17 cellular contexts compared by ENCODE assay signal in genomic region chr22:47034076-47034808, GRCh38.
A peak's percentile ranks its signal among the peaks of the same experiment; 100 is the strongest.
DNase-seq lines count a peak whose midpoint lies in the region; ATAC-seq and TF ChIP-seq lines count a peak whose summit lies in the region.
"Had no signal": no experiment of that assay in that cellular context is flagged by ENCODE, and none has a peak within 500 bp of the region (broad histone marks: within the 10 kb centered on the region; RNA-seq: fewer than 3 reads in every experiment).

No MANE protein-coding gene starts in this region.

- TF ChIP-seq POLR2A in vagina (IDR thresholded peaks at IDR 0.05): no peak

- H3K27me3 Mint-ChIP-seq in glutamatergic neuron (ENCODE audit: unreplicated experiment): peaks cover 5% of the 10 kb centered on the region
- H3K27me3 Mint-ChIP-seq in activated T-cell treated with anti-CD3 and anti-CD28 coated beads, Interleukin-2, amount 50 U/mL, for 72 hours (ENCODE audit: low read depth): no peaks in the 10 kb centered on the region

- peak overlapping the region; percentile 66 for H3K27ac ChIP-seq in vagina
- H3K27ac ChIP-seq: C4-2B, HL-60, PC-9 had no signal

- H3K4me3 ChIP-seq in mucosa of descending colon: no peak overlapping the region
- no peak overlapping the region for H3K4me3 ChIP-seq in vagina
- H3K4me3 ChIP-seq: GM23338, K562, PC-9 had no signal

- DNase-seq in Right ventricle myocardium inferior (ENCODE audit: missing footprints) (peak; percentile 44), cardiac septum (ENCODE audit: low spot score) (no peak), glutamatergic neuron (no peak), mucosa of descending colon (peak in 2 of 3 donors; percentile 24 to 38), vagina (ENCODE audit: extremely low spot score in 2 of 2) (no peak), NAMALWA (ENCODE audit: low spot score) (no peak)
- DNase-seq in activated T-cell treated with anti-CD3 and anti-CD28 coated beads, Interleukin-2, amount 50 U/mL, for 72 hours: no peak
- DNase-seq: DMS53, NCI-H1092, NCI-H748 treated with DMSO at 0.1 percent for 48 hours, PC-9, SHP77 had no signal

- H3K4me1 Mint-ChIP-seq in glutamatergic neuron (ENCODE audit: low read depth, unreplicated experiment): peaks cover 19% of the 10 kb centered on the region
- H3K4me1 Mint-ChIP-seq in activated T-cell treated with anti-CD3 and anti-CD28 coated beads, Interleukin-2, amount 50 U/mL, for 72 hours (ENCODE audit: low read depth): peaks cover 5% of the 10 kb centered on the region

- TF ChIP-seq CTCF in glutamatergic neuron (IDR thresholded peaks at IDR 0.05; ENCODE audit: partially characterized antibody, unreplicated experiment): no peak
- TF ChIP-seq CTCF in mucosa of descending colon (IDR thresholded peaks at IDR 0.05): no peak
- no peak for TF ChIP-seq CTCF in vagina (IDR thresholded peaks at IDR 0.05)

- intact Hi-C loops in Right ventricle myocardium inferior (cut with DNase I) (no loop called here), cardiac septum (cut with DNase I) (no loop called here), mucosa of descending colon (cut with DNase I, micrococcal nuclease) (no loop called here), vagina (cut with DNase I) (no loop called here)

- H3K9me3 ChIP-seq in mucosa of descending colon (no peaks in the 10 kb centered on the region), vagina (no peaks in the 10 kb centered on the region)

- H3K36me3 Mint-ChIP-seq in glutamatergic neuron (ENCODE audit: unreplicated experiment): no peaks in the 10 kb centered on the region
- H3K36me3 Mint-ChIP-seq in activated T-cell treated with anti-CD3 and anti-CD28 coated beads, Interleukin-2, amount 50 U/mL, for 72 hours (ENCODE audit: insufficient read depth in 2 of 2): no peaks in the 10 kb centered on the region

- H3K4me3 Mint-ChIP-seq in glutamatergic neuron (ENCODE audit: unreplicated experiment): peak overlapping the region; percentile 26
- no peak overlapping the region for H3K4me3 Mint-ChIP-seq in activated T-cell treated with anti-CD3 and anti-CD28 coated beads, Interleukin-2, amount 50 U/mL, for 72 hours
- H3K4me3 Mint-ChIP-seq: GM23338 had no signal

- H3K4me1 ChIP-seq in mucosa of descending colon (ENCODE audit: low read depth) (peaks cover 15% of the 10 kb centered on the region), vagina (peaks cover 64% of the 10 kb centered on the region)

- H3K36me3 ChIP-seq in mucosa of descending colon (ENCODE audit: low read depth) (no peaks in the 10 kb centered on the region), vagina (no peaks in the 10 kb centered on the region)

- ATAC-seq in Right ventricle myocardium inferior: no peak
- ATAC-seq in mucosa of descending colon: no peak
- no peak for ATAC-seq in activated T-cell treated with anti-CD3 and anti-CD28 coated beads, Interleukin-2, amount 50 U/mL, for 72 hours (replicated peaks in 1 of 2)
- ATAC-seq in GM18870 (IDR thresholded peaks at IDR 0.05; ENCODE audit: unreplicated experiment): no peak
- ATAC-seq: K562 had no signal

- no peaks in the 10 kb centered on the region for H3K27me3 ChIP-seq in vagina

- peak overlapping the region; percentile 70 for H3K27ac Mint-ChIP-seq in glutamatergic neuron (ENCODE audit: unreplicated experiment)
- H3K27ac Mint-ChIP-seq in activated T-cell treated with anti-CD3 and anti-CD28 coated beads, Interleukin-2, amount 50 U/mL, for 72 hours: no peak overlapping the region
- H3K27ac Mint-ChIP-seq: GM23338 had no signal

- peaks cover 5% of the 10 kb centered on the region for H3K9me3 Mint-ChIP-seq in glutamatergic neuron (ENCODE audit: unreplicated experiment)
- no peaks in the 10 kb centered on the region for H3K9me3 Mint-ChIP-seq in activated T-cell treated with anti-CD3 and anti-CD28 coated beads, Interleukin-2, amount 50 U/mL, for 72 hours
- H3K9me3 Mint-ChIP-seq: GM23338 had no signal

Comparison
In these comparisons a context has a peak if more than half of its experiments do, and no peak if none do; other contexts are left out.
1. DNase-seq: peak in Right ventricle myocardium inferior (single experiment) and mucosa of descending colon (2 of 3); none in cardiac septum (single experiment), glutamatergic neuron (single experiment), vagina (0 of 2), activated T-cell treated with anti-CD3 and anti-CD28 coated beads, Interleukin-2, amount 50 U/mL, for 72 hours (0 of 2) and NAMALWA (single experiment).